In the genomic region with DNA sequence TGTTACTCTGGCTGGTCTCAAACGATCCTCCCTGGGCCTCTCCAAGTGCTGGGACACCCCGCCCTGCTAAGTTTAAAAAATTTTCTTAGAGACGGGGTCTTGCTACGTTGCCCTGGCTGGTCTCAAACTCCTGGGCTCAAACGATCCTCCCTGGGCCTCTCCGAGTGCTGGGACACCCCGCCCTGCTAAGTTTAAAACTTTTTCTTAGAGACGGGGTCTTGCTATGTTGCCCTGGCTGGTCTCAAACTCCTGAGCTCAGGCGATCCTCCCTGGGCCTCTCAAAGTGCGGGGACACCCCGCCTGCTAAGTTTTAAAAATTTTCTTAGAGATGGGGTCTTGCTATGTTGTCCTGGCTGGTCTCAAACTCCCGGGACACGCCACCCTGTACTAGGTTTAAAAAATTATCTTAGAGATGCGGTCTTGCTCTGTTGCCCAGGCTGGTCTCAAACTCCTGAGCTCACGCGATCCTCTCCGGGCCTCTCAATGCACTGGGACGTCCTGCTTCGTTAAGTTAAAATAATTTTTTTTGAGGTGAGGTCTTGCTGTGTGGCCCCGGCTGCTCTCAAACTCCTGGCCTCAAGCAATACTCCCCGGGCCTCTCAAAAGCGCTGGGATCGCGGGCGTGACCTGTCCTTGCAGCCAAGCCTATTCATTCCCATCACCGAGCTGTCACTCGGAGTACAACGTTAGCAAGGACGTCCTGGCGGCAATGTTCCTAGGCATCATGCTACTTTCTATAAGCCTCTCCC, we compare ENCODE assay signal across 8 cellular contexts. TPM values are rescaled to one million over a fixed set of nuclear protein-coding genes. Genes with fewer than 3 reads are reported as not detected.
A peak's percentile ranks its signal among the peaks of the same experiment; 100 is the strongest.
DNase-seq lines count a peak whose midpoint lies in the region; ATAC-seq and TF ChIP-seq lines count a peak whose summit lies in the region.

No MANE protein-coding gene starts in this region.

- ATAC-seq in foreskin keratinocyte (no peak), psoas muscle (no peak), HG03521 (IDR thresholded peaks at IDR 0.05; ENCODE audit: unreplicated experiment) (no peak), HG03565 (IDR thresholded peaks at IDR 0.05; ENCODE audit: unreplicated experiment) (no peak)

- DNase-seq in GM06990 (ENCODE audit: extremely low read depth, insufficient read length) (no peak), foreskin keratinocyte (no peak), psoas muscle (peak; percentile 23 to 60), ACHN (no peak), NCI-H82 treated with DMSO at 0.1 percent for 48 hours (lab: John Stamatoyannopoulos, UW; ENCODE audit: unreplicated experiment) (no peak)

- WGBS in psoas muscle, 3 donors, result 44 to 48% (median 46%) methylated on average over 30 of the region's 30 CpGs

- no peaks in the 10 kb centered on the region for H3K9me3 ChIP-seq in psoas muscle

- peak overlapping the region; percentile 86 for H3K27ac ChIP-seq in foreskin keratinocyte
- peak overlapping the region; percentile 99 for H3K27ac ChIP-seq in psoas muscle

- H3K4me3 ChIP-seq in GM06990 (replicated peaks; ENCODE audit: low read depth, low read length) (peak overlapping the region; percentile 99), WI38 (ENCODE audit: low read depth, low read length) (peak overlapping the region; percentile 83), psoas muscle (peak overlapping the region; percentile 96)

- H3K36me3 ChIP-seq in GM06990 (ENCODE audit: control insufficient read depth, insufficient read depth, low read length), result peaks cover 51% of the 10 kb centered on the region
- H3K36me3 ChIP-seq in psoas muscle (ENCODE audit: insufficient read depth in 1 of 2, low read depth in 1 of 2), result peaks cover 14 to 55% of the 10 kb centered on the region in 2 donors

- H3K27me3 ChIP-seq in GM06990 (replicated peaks; ENCODE audit: control insufficient read depth, insufficient read depth, low read length) (no peaks in the 10 kb centered on the region), foreskin keratinocyte (no peaks in the 10 kb centered on the region), psoas muscle (ENCODE audit: insufficient read depth in 3 of 3, low read length in 2 of 3) (no peaks in the 10 kb centered on the region)

- TF ChIP-seq CTCF in GM06990 (IDR thresholded peaks at IDR 0.05; ENCODE audit: insufficient read depth, low read length, poor library complexity, severe bottlenecking) (no peak), WI38 (IDR thresholded peaks at IDR 0.05; ENCODE audit: low read depth, low read length) (no peak), foreskin keratinocyte (conservative IDR thresholded peaks at IDR 0.05) (no peak), psoas muscle (IDR thresholded peaks at IDR 0.05) (no peak)

- in situ Hi-C loops in ACHN (cut with HindIII; ENCODE audit: low pct_ligation_motif_present, low pct_unique_long_range_greater_than_20kb, low sequenced_read_pairs), result no loop called here

- H3K4me1 ChIP-seq in foreskin keratinocyte, result no peaks in the 10 kb centered on the region
- H3K4me1 ChIP-seq in psoas muscle, result peaks cover 46% of the 10 kb centered on the region

- intact Hi-C loops in psoas muscle (cut with DNase I), result loop anchor here (5.0 to 10.0 kb wide), 2 partner anchors 54 to 62 kb away; partner anchors contain the start of gene ASMTL (in 1 of the 2)

RNA-seq across cellular contexts. Expression of gene SLC25A6, which starts 1.1 kb away (rescaled TPM):
- 197 and 198 TPM in 2 replicates for total RNA-seq in foreskin keratinocyte
- 345 and 383 TPM in 2 replicates for polyA plus RNA-seq in foreskin keratinocyte
- 10 to 100 TPM; 73.9 to 92.4 (median 81.5) TPM for total RNA-seq in psoas muscle
- 100 to 1,000 TPM in 1 of 3 donors, 10 to 100 TPM in 2; 48.4 to 189 (median 97.1) TPM for polyA plus RNA-seq in psoas muscle

RNA-seq across cellular contexts. Expression of gene IL3RA, which starts 54.2 kb away (rescaled TPM):
- total RNA-seq in foreskin keratinocyte, result not detected in 2 replicates
- polyA plus RNA-seq in foreskin keratinocyte, result not detected in 2 replicates
- total RNA-seq in psoas muscle, result 1 to 10 TPM; 1.5 to 8.3 (median 4.6) TPM
- 1 to 10 TPM; 3.4 to 7.0 (median 4.6) TPM for polyA plus RNA-seq in psoas muscle

Comparison
In these comparisons a context has a peak if more than half of its experiments do, and no peak if none do; other contexts are left out.
1. DNase-seq: peak in psoas muscle (2 of 2); none in GM06990 (single experiment), foreskin keratinocyte (0 of 2), ACHN (single experiment) and NCI-H82 treated with DMSO at 0.1 percent for 48 hours (single experiment).
2. Peak in every context shown above with its lines, with median percentiles within 50 percentile points of each other: H3K4me3 ChIP-seq.